31 cellular contexts compared by ENCODE assay signal in the genomic region with DNA sequence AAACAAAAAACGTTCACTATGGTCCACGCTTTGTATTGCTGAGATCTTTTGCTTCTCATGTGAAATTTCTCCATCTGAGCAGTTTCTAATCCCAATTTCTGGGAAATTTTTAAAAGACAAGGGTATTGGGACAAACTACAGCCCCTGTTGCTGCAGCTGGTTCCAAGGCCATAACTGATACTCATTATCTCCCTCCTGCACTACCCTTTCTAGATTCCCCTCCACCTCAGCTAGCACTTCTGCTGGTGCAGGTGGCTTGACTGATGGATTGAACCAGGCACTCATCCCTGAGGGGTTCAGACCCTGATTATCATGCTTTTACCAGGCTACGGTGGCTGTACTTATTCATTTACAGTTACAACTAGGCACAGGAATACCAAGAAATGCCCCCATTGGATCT.
"Had no signal": no experiment of that assay in that cellular context is flagged by ENCODE, and none has a peak within 500 bp of the region (broad histone marks: within the 10 kb centered on the region; RNA-seq: fewer than 3 reads in every experiment).

No MANE protein-coding gene starts in this region.

- H3K9me3 ChIP-seq: adrenal gland, body of pancreas, breast epithelium had no signal

- H3K4me1 ChIP-seq: breast epithelium had no signal

- H3K27me3 ChIP-seq: adrenal gland, body of pancreas, brain microvascular endothelial cell had no signal

- ATAC-seq: activated CD8-positive, alpha-beta T cell treated with anti-CD3 and anti-CD28 coated beads for 36 hours; activated naive CD4-positive, alpha-beta T cell treated with anti-CD3 and anti-CD28 coated beads, Interleukin-2, amount 50 U/mL, for 72 hours; activated T-cell treated with anti-CD3 and anti-CD28 coated beads, Interleukin-2, amount 50 U/mL, for 4 hours; activated T-cell treated with anti-CD3 and anti-CD28 coated beads, Interleukin-2, amount 50 U/mL, for 72 hours; activated T-helper 17 cell treated with anti-CD3 and anti-CD28 coated beads, Interleukin-2, amount 50 U/mL, for 72 hours; body of pancreas had no signal

- DNase-seq: activated B cell treated with CpG ODN at 0.5 μM for 24 hours; activated CD4-positive, alpha-beta memory T cell treated with anti-CD3 and anti-CD28 coated beads for 36 hours; activated CD4-positive, alpha-beta T cell treated with anti-CD3 and anti-CD28 coated beads for 48 hours; activated CD4-positive, alpha-beta T cell treated with anti-CD3 and anti-CD28 coated beads, Interleukin-2, amount 50 U/mL, for 1 hour; activated CD4-positive, alpha-beta T cell treated with anti-CD3 and anti-CD28 coated beads, Interleukin-2, amount 50 U/mL, for 4 hours; activated CD4-positive, CD25-positive, alpha-beta regulatory T cell treated with anti-CD3 and anti-CD28 coated beads, Interleukin-2, amount 50 U/mL, for 72 hours; activated CD8-positive, alpha-beta memory T cell treated with anti-CD3 and anti-CD28 coated beads, Interleukin-2, amount 50 U/mL, for 4 hours; activated CD8-positive, alpha-beta T cell treated with anti-CD3 and anti-CD28 coated beads for 36 hours; activated effector memory CD4-positive, alpha-beta T cell treated with anti-CD3 and anti-CD28 coated beads, Interleukin-2, amount 50 U/mL, for 16 hours; activated gamma-delta T cell treated with Interleukin-2 at 50 U/mL for 16 hours; activated naive CD4-positive, alpha-beta T cell; activated naive CD4-positive, alpha-beta T cell treated with anti-CD3 and anti-CD28 coated beads for 36 hours; activated naive CD4-positive, alpha-beta T cell treated with anti-CD3 and anti-CD28 coated beads, Interleukin-2, amount 50 U/mL, for 16 hours; activated naive CD8-positive, alpha-beta T cell treated with anti-CD3 and anti-CD28 coated beads for 36 hours; activated T-cell treated with anti-CD3 and anti-CD28 coated beads for 4 hours; activated T-cell treated with anti-CD3 and anti-CD28 coated beads, Interleukin-2, amount 50 U/mL, for 1 hour; activated T-cell treated with anti-CD3 and anti-CD28 coated beads, Interleukin-2, amount 50 U/mL, for 4 hours; activated T-cell treated with anti-CD3 and anti-CD28 coated beads, Interleukin-2, amount 50 U/mL, for 72 hours; adrenal gland; amniotic stem cell; aorta; body of pancreas; brain microvascular endothelial cell; central memory CD4-positive, alpha-beta T cell; T-helper 1 cell; T-helper 2 cell; T-helper 9 cell had no signal

- H3K4me3 ChIP-seq: adrenal gland, body of pancreas, breast epithelium had no signal

- H3K27ac ChIP-seq: adrenal gland, body of pancreas, brain microvascular endothelial cell, breast epithelium, VCaP had no signal

- H3K36me3 ChIP-seq: adrenal gland, brain microvascular endothelial cell, breast epithelium had no signal
